In the genomic region with DNA sequence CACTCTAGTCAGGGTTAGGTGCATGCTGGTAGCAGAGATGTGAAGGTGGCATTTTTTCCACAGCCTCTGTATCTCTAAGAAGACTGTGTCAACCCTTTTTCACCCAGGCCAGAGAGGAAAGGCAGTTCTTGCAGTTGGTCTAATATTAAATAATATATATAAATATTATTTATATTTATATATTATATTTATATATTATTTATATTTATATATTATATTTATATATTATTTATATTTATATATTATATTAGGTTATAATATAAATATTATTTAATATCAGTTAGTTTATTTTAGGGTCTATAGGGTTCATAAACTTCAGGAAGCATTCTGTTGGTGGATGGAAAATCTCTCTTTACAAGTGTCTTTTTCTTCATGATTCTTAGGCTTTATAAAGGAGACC, we compare ENCODE assay signal across 1 cellular context.
TF ChIP-seq lines count a peak whose summit lies in the region.

No MANE protein-coding gene starts in this region.

TF ChIP-seq in IMR-90, 13 proteins besides CTCF, POLR2A, EP300 and RAD21 (continued from another document):
- TF ChIP-seq, protein P1, sequence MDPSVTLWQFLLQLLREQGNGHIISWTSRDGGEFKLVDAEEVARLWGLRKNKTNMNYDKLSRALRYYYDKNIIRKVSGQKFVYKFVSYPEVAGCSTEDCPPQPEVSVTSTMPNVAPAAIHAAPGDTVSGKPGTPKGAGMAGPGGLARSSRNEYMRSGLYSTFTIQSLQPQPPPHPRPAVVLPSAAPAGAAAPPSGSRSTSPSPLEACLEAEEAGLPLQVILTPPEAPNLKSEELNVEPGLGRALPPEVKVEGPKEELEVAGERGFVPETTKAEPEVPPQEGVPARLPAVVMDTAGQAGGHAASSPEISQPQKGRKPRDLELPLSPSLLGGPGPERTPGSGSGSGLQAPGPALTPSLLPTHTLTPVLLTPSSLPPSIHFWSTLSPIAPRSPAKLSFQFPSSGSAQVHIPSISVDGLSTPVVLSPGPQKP (IDR thresholded peaks at IDR 0.05; ENCODE audit: borderline replicate concordance, low read depth, low read length), result no peak
- TF ChIP-seq MXI1 (IDR thresholded peaks at IDR 0.05; ENCODE audit: borderline replicate concordance, low read depth, low read length), result no peak
- no peak for TF ChIP-seq BHLHE40 (IDR thresholded peaks at IDR 0.05; ENCODE audit: low read depth, low read length)
- no peak for TF ChIP-seq FOS (IDR thresholded peaks at IDR 0.05; ENCODE audit: low read depth, low read length)
- TF ChIP-seq, protein P2, sequence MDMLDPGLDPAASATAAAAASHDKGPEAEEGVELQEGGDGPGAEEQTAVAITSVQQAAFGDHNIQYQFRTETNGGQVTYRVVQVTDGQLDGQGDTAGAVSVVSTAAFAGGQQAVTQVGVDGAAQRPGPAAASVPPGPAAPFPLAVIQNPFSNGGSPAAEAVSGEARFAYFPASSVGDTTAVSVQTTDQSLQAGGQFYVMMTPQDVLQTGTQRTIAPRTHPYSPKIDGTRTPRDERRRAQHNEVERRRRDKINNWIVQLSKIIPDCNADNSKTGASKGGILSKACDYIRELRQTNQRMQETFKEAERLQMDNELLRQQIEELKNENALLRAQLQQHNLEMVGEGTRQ (IDR thresholded peaks at IDR 0.05; ENCODE audit: low read depth, low read length), result no peak
